Comparison of ENCODE assay signal across 15 cellular contexts in genomic region chr12:96131230-96131788, GRCh38.
"Had no signal": no experiment of that assay in that cellular context is flagged by ENCODE, and none has a peak within 500 bp of the region (broad histone marks: within the 10 kb centered on the region; RNA-seq: fewer than 3 reads in every experiment).

No MANE protein-coding gene starts in this region.

- H3K4me3 ChIP-seq: colonic mucosa, heart left ventricle, skin epidermis, stomach, thoracic aorta had no signal

- FAIRE-seq: frontal cortex, keratinocyte had no signal

- H3K9me3 ChIP-seq: colonic mucosa, heart left ventricle, stomach, thoracic aorta had no signal

- H3K27me3 ChIP-seq: colonic mucosa, stomach had no signal

- H3K4me3 Mint-ChIP-seq: activated CD4-positive, alpha-beta memory T cell treated with anti-CD3 and anti-CD28 coated beads, Interleukin-2, amount 10 ng/mL, durations not matched to agents 7 days and 5 days; activated naive CD4-positive, alpha-beta T cell treated with anti-CD3 and anti-CD28 coated beads, Interleukin-2, amount 10 ng/mL, durations not matched to agents 7 days and 5 days; neural crest cell; T-helper 2 cell treated with Interferon-gamma antibody and Interleukin-4, amounts not matched to agents 5 μg/mL and 100 μg/mL, for 36 hours had no signal

- H3K36me3 ChIP-seq: colonic mucosa, heart left ventricle, stomach, thoracic aorta had no signal

- H3K9me3 Mint-ChIP-seq: activated CD4-positive, alpha-beta memory T cell treated with anti-CD3 and anti-CD28 coated beads, Interleukin-2, amount 10 ng/mL, durations not matched to agents 7 days and 5 days; activated naive CD4-positive, alpha-beta T cell treated with anti-CD3 and anti-CD28 coated beads, Interleukin-2, amount 10 ng/mL, durations not matched to agents 7 days and 5 days; neural crest cell; T-helper 2 cell treated with Interferon-gamma antibody and Interleukin-4, amounts not matched to agents 5 μg/mL and 100 μg/mL, for 36 hours had no signal

- H3K4me1 ChIP-seq: colonic mucosa had no signal

- H3K27ac ChIP-seq: colonic mucosa, heart left ventricle, skin epidermis, stomach, thoracic aorta had no signal

- H3K27ac Mint-ChIP-seq: activated CD4-positive, alpha-beta memory T cell treated with anti-CD3 and anti-CD28 coated beads, Interleukin-2, amount 10 ng/mL, durations not matched to agents 7 days and 5 days; activated naive CD4-positive, alpha-beta T cell treated with anti-CD3 and anti-CD28 coated beads, Interleukin-2, amount 10 ng/mL, durations not matched to agents 7 days and 5 days; T-helper 2 cell treated with Interferon-gamma antibody and Interleukin-4, amounts not matched to agents 5 μg/mL and 100 μg/mL, for 36 hours had no signal

- H3K36me3 Mint-ChIP-seq: activated naive CD4-positive, alpha-beta T cell treated with anti-CD3 and anti-CD28 coated beads, Interleukin-2, amount 10 ng/mL, durations not matched to agents 7 days and 5 days had no signal

- DNase-seq: activated CD4-positive, alpha-beta memory T cell treated with anti-CD3 and anti-CD28 coated beads, Interleukin-2, amount 10 ng/mL, durations not matched to agents 7 days and 5 days; activated CD8-positive, alpha-beta memory T cell treated with anti-CD3 and anti-CD28 coated beads, Interleukin-2, amount 50 U/mL, for 48 hours; activated naive CD4-positive, alpha-beta T cell treated with anti-CD3 and anti-CD28 coated beads, Interleukin-2, amount 10 ng/mL, durations not matched to agents 7 days and 5 days; caudate nucleus; colonic mucosa; heart left ventricle; mesendoderm; posterior cingulate gyrus; stomach had no signal
